In the genomic region with DNA sequence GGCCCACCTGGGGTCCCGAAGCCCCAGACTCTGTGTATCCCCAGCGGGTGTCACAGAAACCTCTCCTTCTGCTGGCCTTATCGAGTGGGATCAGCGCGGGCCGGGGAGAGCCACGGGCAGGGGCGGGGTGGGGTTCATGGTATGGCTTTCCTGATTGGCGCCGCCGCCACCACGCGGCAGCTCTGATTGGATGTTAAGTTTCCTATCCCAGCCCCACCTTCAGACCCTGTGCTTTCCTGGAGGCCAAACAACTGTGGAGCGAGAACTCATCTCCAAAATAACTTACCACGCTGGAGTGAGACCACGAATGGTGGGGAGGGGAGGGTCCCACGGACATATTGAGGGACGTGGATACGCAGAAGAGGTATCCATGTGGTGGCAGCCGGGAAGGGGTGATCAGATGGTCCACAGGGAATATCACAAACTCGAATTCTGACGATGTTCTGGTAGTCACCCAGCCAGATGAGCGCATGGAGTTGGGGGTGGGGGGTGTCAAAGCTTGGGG, we compare ENCODE assay signal across 8 cellular contexts. TPM values are rescaled to one million over a fixed set of nuclear protein-coding genes. Genes with fewer than 3 reads are reported as not detected.
A peak's percentile ranks its signal among the peaks of the same experiment; 100 is the strongest.
DNase-seq lines count a peak whose midpoint lies in the region; ATAC-seq and TF ChIP-seq lines count a peak whose summit lies in the region.

No MANE protein-coding gene starts in this region.

- H3F3A ChIP-seq in SU-DHL-6 (ENCODE audit: insufficient read depth) = peaks cover 18% of the 10 kb centered on the region

- H3K36me3 ChIP-seq in HUES64 (ENCODE audit: insufficient read depth, low read length) (peaks cover 4% of the 10 kb centered on the region; the same call in 1 of the 2 replicates), SU-DHL-6 (ENCODE audit: low read length) (no peaks in the 10 kb centered on the region)
- peaks cover 21% of the 10 kb centered on the region for H3K36me3 ChIP-seq in effector memory CD4-positive, alpha-beta T cell (ENCODE audit: control insufficient read depth, insufficient read depth, low read length)

- H3K27ac ChIP-seq in HUES64 (ENCODE audit: low read depth, low read length) (no peak overlapping the region), SU-DHL-6 (ENCODE audit: low read depth, low read length) (peak overlapping the region; percentile 66)
- H3K27ac ChIP-seq in effector memory CD4-positive, alpha-beta T cell (ENCODE audit: insufficient read depth, low read length, poor library complexity, severe bottlenecking) = no peak overlapping the region

- DNase-seq in DMS53 treated with DMSO at 0.1 percent for 48 hours (lab: John Stamatoyannopoulos, UW; ENCODE audit: unreplicated experiment) = peak; percentile 56
- DNase-seq in effector memory CD4-positive, alpha-beta T cell = no peak
- DNase-seq in occipital lobe (lab: John Stamatoyannopoulos, UW) = peak; percentile 11

- 2% methylated on average over 19 of the region's 23 CpGs for WGBS in HUES64

- H3K9me2 ChIP-seq in SU-DHL-6 (replicated peaks; ENCODE audit: insufficient read depth, low read length) = no peaks in the 10 kb centered on the region

- H3K9ac ChIP-seq in HUES64 (ENCODE audit: low read depth, low read length) (no peak overlapping the region), SU-DHL-6 (ENCODE audit: low read length) (peak overlapping the region; percentile 62)

- no peaks in the 10 kb centered on the region for H3K9me3 ChIP-seq in HUES64 (ENCODE audit: insufficient read depth, low read depth, low read length)
- H3K9me3 ChIP-seq in SU-DHL-6 (ENCODE audit: insufficient read depth, low read length) = no peaks in the 10 kb centered on the region
- no peaks in the 10 kb centered on the region for H3K9me3 ChIP-seq in effector memory CD4-positive, alpha-beta T cell (ENCODE audit: control insufficient read depth, low read length)

- H4K20me1 ChIP-seq in SU-DHL-6 (ENCODE audit: low read depth, low read length) = no peaks in the 10 kb centered on the region

- H2AFZ ChIP-seq in SU-DHL-6 (ENCODE audit: low read depth, low read length, severe bottlenecking) = peak overlapping the region; percentile 90

- no peak for ATAC-seq in GM18870 (IDR thresholded peaks at IDR 0.05; ENCODE audit: unreplicated experiment)
- no peak for ATAC-seq in GM21723 (IDR thresholded peaks at IDR 0.05; ENCODE audit: unreplicated experiment)
- no peak for ATAC-seq in HG03565 (IDR thresholded peaks at IDR 0.05; ENCODE audit: unreplicated experiment)

- H3K4me2 ChIP-seq in SU-DHL-6 (ENCODE audit: low read depth, low read length, poor library complexity, severe bottlenecking) = peak overlapping the region; percentile 80

- no peak for TF ChIP-seq CTCF in SU-DHL-6 (IDR thresholded peaks at IDR 0.05; ENCODE audit: insufficient read depth, low read length, poor library complexity, severe bottlenecking)

- 0 out of 2 replicates have a peak, but pooled peaks cover 3% of the 10 kb centered on the region for H3K4me1 ChIP-seq in HUES64 (ENCODE audit: insufficient read depth, low read length)
- peaks cover 69% of the 10 kb centered on the region for H3K4me1 ChIP-seq in effector memory CD4-positive, alpha-beta T cell (ENCODE audit: control insufficient read depth, insufficient read depth, low read length, poor library complexity, severe bottlenecking)

- peaks cover 82% of the 10 kb centered on the region for H3K27me3 ChIP-seq in HUES64 (ENCODE audit: insufficient read depth, low read length)
- H3K27me3 ChIP-seq in SU-DHL-6 (ENCODE audit: low read length) = no peaks in the 10 kb centered on the region
- peaks cover 58% of the 10 kb centered on the region for H3K27me3 ChIP-seq in effector memory CD4-positive, alpha-beta T cell (replicated peaks; ENCODE audit: control insufficient read depth, insufficient read depth, low read length, poor library complexity, severe bottlenecking)

- H3K79me2 ChIP-seq in SU-DHL-6 (ENCODE audit: insufficient read depth, low read length) = no peaks in the 10 kb centered on the region

- H3K4me3 ChIP-seq in HUES64 (ENCODE audit: low read length) = peak overlapping the region; percentile 54
- H3K4me3 ChIP-seq in SU-DHL-6 (ENCODE audit: insufficient read depth, low read length, poor library complexity, severe bottlenecking) = peak overlapping the region; percentile 58
- H3K4me3 ChIP-seq in effector memory CD4-positive, alpha-beta T cell (ENCODE audit: insufficient read depth, low read depth, low read length, poor library complexity, severe bottlenecking) = peak overlapping the region; percentile 27

RNA-seq across cellular contexts. Expression of a gene that starts 1.0 kb away (rescaled TPM):
- 0.45 TPM for polyA plus RNA-seq in HUES64 (2013, experiment 1 of 2)
- polyA plus RNA-seq in HUES64 (2013, experiment 2 of 2) = 0.44 TPM
- 3.3 TPM for total RNA-seq in occipital lobe

RNA-seq across cellular contexts. Expression of a gene that starts 2.0 kb away (rescaled TPM):
- 0.75 TPM for polyA plus RNA-seq in HUES64 (2013, experiment 1 of 2)
- 0.44 TPM for polyA plus RNA-seq in HUES64 (2013, experiment 2 of 2)
- 0.16 TPM for total RNA-seq in occipital lobe

RNA-seq across cellular contexts. Expression of a gene that starts 17.8 kb away (rescaled TPM):
- polyA plus RNA-seq in HUES64 (2013, experiment 1 of 2) = 2.7 TPM
- polyA plus RNA-seq in HUES64 (2013, experiment 2 of 2) = 5.2 TPM
- total RNA-seq in occipital lobe = 1.6 TPM

RNA-seq across cellular contexts. Expression of a gene that starts 20.9 kb away (rescaled TPM):
- polyA plus RNA-seq in HUES64 (2013, experiment 1 of 2) = 2.5 TPM
- polyA plus RNA-seq in HUES64 (2013, experiment 2 of 2) = 2.0 TPM
- 1.6 TPM for total RNA-seq in occipital lobe

RNA-seq across cellular contexts. Expression of a gene that starts 27.1 kb away (rescaled TPM):
- 20.4 TPM for polyA plus RNA-seq in HUES64 (2013, experiment 1 of 2)
- 19.7 TPM for polyA plus RNA-seq in HUES64 (2013, experiment 2 of 2)
- total RNA-seq in occipital lobe = 14.7 TPM

Comparison
In these comparisons a context has a peak if more than half of its experiments do, and no peak if none do; other contexts are left out.
1. DNase-seq: peak in DMS53 treated with DMSO at 0.1 percent for 48 hours (single experiment) and occipital lobe (single experiment); none in effector memory CD4-positive, alpha-beta T cell (0 of 3).
2. Peak in every context shown above with its lines, with median percentiles within 50 percentile points of each other: H3K4me3 ChIP-seq.